Comparison of ENCODE assay signal across 1 cellular context in genomic region chr6:25340421-25340820, GRCh38.
TF ChIP-seq lines count a peak whose summit lies in the region.

No MANE protein-coding gene starts in this region.

TF ChIP-seq in GM23338, 12 proteins besides CTCF, POLR2A, EP300 and RAD21 (continued from another document):
- TF ChIP-seq ZNF462 (CRISPR knock-in tag; IDR thresholded peaks at IDR 0.05) = no peak
